ENCODE assay signal across 17 cellular contexts in genomic region chr2:40358783-40359182, GRCh38.
DNase-seq lines count a peak whose midpoint lies in the region; ATAC-seq, FAIRE-seq and TF ChIP-seq lines count a peak whose summit lies in the region.
"Had no signal": no experiment of that assay in that cellular context is flagged by ENCODE, and none has a peak within 500 bp of the region (broad histone marks: within the 10 kb centered on the region; RNA-seq: fewer than 3 reads in every experiment).

No MANE protein-coding gene starts in this region.

- peaks cover 71% of the 10 kb centered on the region for H3K79me2 ChIP-seq in DOHH2 (ENCODE audit: control insufficient read depth, low read length)

- no peaks in the 10 kb centered on the region for H3K36me3 ChIP-seq in DOHH2 (ENCODE audit: control insufficient read depth, low read length)
- H3K36me3 ChIP-seq in bronchial epithelial cell (ENCODE audit: control insufficient read depth, insufficient read depth, low read length) = no peaks in the 10 kb centered on the region

- H3F3A ChIP-seq in DOHH2 (ENCODE audit: control insufficient read depth, insufficient read depth) = peaks cover 10% of the 10 kb centered on the region

- H3K9me3 ChIP-seq in DOHH2 (ENCODE audit: control insufficient read depth, insufficient read depth, low read length) = no peaks in the 10 kb centered on the region

- H3K27me3 ChIP-seq in DOHH2 (ENCODE audit: control insufficient read depth, low read length) (no peaks in the 10 kb centered on the region), bronchial epithelial cell (ENCODE audit: control insufficient read depth, insufficient read depth, low read length) (no peaks in the 10 kb centered on the region)

- no peak for TF ChIP-seq CTCF in DOHH2 (IDR thresholded peaks at IDR 0.05; ENCODE audit: low read depth, low read length, poor library complexity, severe bottlenecking)
- no peak for TF ChIP-seq CTCF in bronchial epithelial cell (IDR thresholded peaks at IDR 0.05; ENCODE audit: insufficient read depth, low read length, severe bottlenecking)

- H3K4me3 ChIP-seq in DOHH2 (ENCODE audit: low read length) (peak overlapping the region; percentile 59), bronchial epithelial cell (ENCODE audit: low read depth, low read length) (no peak overlapping the region)

- no peaks in the 10 kb centered on the region for H4K20me1 ChIP-seq in DOHH2 (ENCODE audit: control insufficient read depth, insufficient read depth, low read depth, low read length)

- no peak for FAIRE-seq in bronchial epithelial cell (lab: Jason Lieb, UNC)
- FAIRE-seq: GM18507 had no signal

- peaks cover 85% of the 10 kb centered on the region for H3K4me1 ChIP-seq in DOHH2 (ENCODE audit: control insufficient read depth, low read length)

- H3K9me2 ChIP-seq in DOHH2 (replicated peaks; ENCODE audit: control insufficient read depth, low read length) = no peaks in the 10 kb centered on the region

- peak overlapping the region; percentile 97 for H3K27ac ChIP-seq in DOHH2 (ENCODE audit: low read depth, low read length)

- peak overlapping the region; percentile 84 for H3K4me2 ChIP-seq in DOHH2 (ENCODE audit: low read length)

- DNase-seq in NCI-H2029 (lab: John Stamatoyannopoulos, UW) (peak; percentile 62), bronchial epithelial cell (ENCODE audit: low read depth) (peak; percentile 21), occipital lobe (lab: John Stamatoyannopoulos, UW) (peak; percentile 26), 8988T (no peak)
- DNase-seq: CD4-positive, CD25-positive, alpha-beta regulatory T cell; H9; Kasumi-1; NCI-H1105 treated with DMSO at 0.1 percent for 48 hours; NCI-H187 treated with DMSO at 0.1 percent for 48 hours; NCI-H2171 treated with DMSO at 0.1 percent for 48 hours; NCI-H510A; SHP77 had no signal

- ATAC-seq in HG02588 (IDR thresholded peaks at IDR 0.05; ENCODE audit: unreplicated experiment) = no peak
- ATAC-seq in GM18907 (IDR thresholded peaks at IDR 0.05; ENCODE audit: unreplicated experiment) = no peak
- ATAC-seq: SK-N-SH treated with all-trans-retinoic acid at 6 μM for 48 hours had no signal
